25 cellular contexts compared by ENCODE assay signal in the genomic region with DNA sequence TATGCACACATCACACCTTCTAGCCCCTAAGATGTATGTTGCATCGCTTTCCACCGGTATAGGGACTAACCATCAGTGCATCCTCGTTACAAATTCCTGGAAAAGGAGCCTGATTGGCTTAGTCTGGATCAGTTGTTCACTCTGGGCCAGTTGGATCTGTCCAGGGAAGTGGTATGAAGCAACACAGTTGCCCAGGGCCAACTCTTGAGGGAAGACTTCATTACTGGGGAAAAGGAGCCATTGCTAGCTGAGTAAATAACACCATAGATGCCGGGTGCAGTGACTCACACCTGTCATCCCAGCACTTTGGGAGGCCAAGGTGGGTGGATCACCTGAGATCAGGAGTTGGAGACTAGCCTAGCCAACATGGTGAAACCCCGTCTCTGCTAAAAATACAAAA.
"Had no signal": no experiment of that assay in that cellular context is flagged by ENCODE, and none has a peak within 500 bp of the region (broad histone marks: within the 10 kb centered on the region; RNA-seq: fewer than 3 reads in every experiment).

No MANE protein-coding gene starts in this region.

- H3K4me3 ChIP-seq: coronary artery, dorsolateral prefrontal cortex, esophagus muscularis mucosa, gastroesophageal sphincter, heart right ventricle had no signal

- H3K27me3 ChIP-seq: brain microvascular endothelial cell, dorsolateral prefrontal cortex, esophagus muscularis mucosa, foreskin keratinocyte, gastroesophageal sphincter had no signal

- H3K27ac ChIP-seq: brain microvascular endothelial cell, coronary artery, dorsolateral prefrontal cortex, esophagus muscularis mucosa, foreskin keratinocyte, gastroesophageal sphincter, heart right ventricle, WERI-Rb-1 had no signal

- DNase-seq: activated B cell treated with CpG ODN at 0.5 μM for 24 hours; activated CD4-positive, alpha-beta memory T cell treated with anti-CD3 and anti-CD28 coated beads for 36 hours; activated CD4-positive, alpha-beta T cell treated with anti-CD3 and anti-CD28 coated beads for 48 hours; activated CD8-positive, alpha-beta memory T cell treated with anti-CD3 and anti-CD28 coated beads, Interleukin-2, amount 10 ng/mL, durations not matched to agents 7 days and 5 days; activated CD8-positive, alpha-beta memory T cell treated with anti-CD3 and anti-CD28 coated beads, Interleukin-2, amount 50 U/mL, for 4 hours; activated CD8-positive, alpha-beta T cell treated with anti-CD3 and anti-CD28 coated beads, Interleukin-2, amount 10 ng/mL, durations not matched to agents 7 days and 5 days; activated gamma-delta T cell; activated naive CD4-positive, alpha-beta T cell; activated naive CD4-positive, alpha-beta T cell treated with anti-CD3 and anti-CD28 coated beads, Interleukin-2, amount 10 ng/mL, durations not matched to agents 7 days and 5 days; activated naive CD8-positive, alpha-beta T cell treated with anti-CD3 and anti-CD28 coated beads, Interleukin-2, amount 10 ng/mL, durations not matched to agents 7 days and 5 days; activated T-cell treated with anti-CD3 and anti-CD28 coated beads, Interleukin-2, amount 50 U/mL, for 1 hour; activated T-cell treated with anti-CD3 and anti-CD28 coated beads, Interleukin-2, amount 50 U/mL, for 48 hours; brain microvascular endothelial cell; dorsolateral prefrontal cortex; effector memory CD4-positive, alpha-beta T cell; erythroblast; foreskin keratinocyte; heart right ventricle; T-helper 1 cell; T-helper 17 cell; T1000; WERI-Rb-1 had no signal

- H3K9me3 ChIP-seq: esophagus muscularis mucosa, gastroesophageal sphincter had no signal

- H3K36me3 ChIP-seq: brain microvascular endothelial cell, esophagus muscularis mucosa, gastroesophageal sphincter, heart right ventricle, WERI-Rb-1 had no signal

- H3K4me1 ChIP-seq: esophagus muscularis mucosa, foreskin keratinocyte, gastroesophageal sphincter, heart right ventricle had no signal
